In genomic region chrX:129976441-129976840, GRCh38 we compare ENCODE assay signal across 20 cellular contexts. TPM values are rescaled to one million over a fixed set of nuclear protein-coding genes. Genes with fewer than 3 reads are reported as not detected.
DNase-seq lines count a peak whose midpoint lies in the region; ATAC-seq, FAIRE-seq and TF ChIP-seq lines count a peak whose summit lies in the region.
"Had no signal": no experiment of that assay in that cellular context is flagged by ENCODE, and none has a peak within 500 bp of the region (broad histone marks: within the 10 kb centered on the region; RNA-seq: fewer than 3 reads in every experiment).

No MANE protein-coding gene starts in this region.

- no peak for TF ChIP-seq RAD21 in GM12878 (IDR thresholded peaks at IDR 0.05; ENCODE audit: insufficient read depth, low read depth, low read length)

- ATAC-seq in GM12878, result peak; percentile 32; the same call in 2 of the 3 replicates
- no peak for ATAC-seq in GM19455 (IDR thresholded peaks at IDR 0.05; ENCODE audit: unreplicated experiment)
- ATAC-seq in HG03469 (IDR thresholded peaks at IDR 0.05; ENCODE audit: unreplicated experiment), result no peak

- FAIRE-seq in GM19239 (lab: Jason Lieb, UNC) (peak; percentile 18), GM12878 (lab: Jason Lieb, UNC) (no peak)
- FAIRE-seq: D721Med, G401.6, H1, HTR-8/SVneo had no signal

- intact Hi-C loops in GM12878 (cut with micrococcal nuclease; ENCODE audit: unreplicated experiment), result no loop called here

- RAD21 ChIA-PET in GM12878 (lab: Charles Lee; ENCODE audit: unreplicated experiment), result no interaction called here

- H3K9me3 ChIP-seq in BLaER1 treated with 17β-estradiol and CSF1 and Interleukin-3, amounts not matched to agents 10 nM and 100 nM (replicated peaks in 1 of 11), result peaks cover 0 to 7% (median 0%) of the 10 kb centered on the region in 11 experiments; a peak in 9 of 22 replicates
- H3K9me3 ChIP-seq in Loucy (ENCODE audit: insufficient read depth, low read depth, low read length) (no peaks in the 10 kb centered on the region), GM12878 (replicated peaks; ENCODE audit: control insufficient read depth, insufficient read depth, low read length) (no peaks in the 10 kb centered on the region)
- H3K9me3 ChIP-seq: Caco-2, HAP-1 had no signal

- peak overlapping the region in 9 of 11 experiments; percentile 13 to 67 (median 58); a peak in 15 of 22 replicates for H3K4me2 ChIP-seq in BLaER1 treated with 17β-estradiol and CSF1 and Interleukin-3, amounts not matched to agents 10 nM and 100 nM
- peak overlapping the region; percentile 27 for H3K4me2 ChIP-seq in Loucy (ENCODE audit: low read depth, low read length, poor library complexity, severe bottlenecking)
- H3K4me2 ChIP-seq in GM12878 (ENCODE audit: control insufficient read depth, insufficient read depth), result no peak overlapping the region

- no peak overlapping the region for H3K9ac ChIP-seq in BLaER1 treated with 17β-estradiol and CSF1 and Interleukin-3, amounts not matched to agents 10 nM and 100 nM
- H3K9ac ChIP-seq in Loucy (ENCODE audit: low read depth, low read length, poor library complexity, severe bottlenecking), result peak overlapping the region; percentile 73
- no peak overlapping the region for H3K9ac ChIP-seq in GM12878 (ENCODE audit: control insufficient read depth, insufficient read depth, low read length)

- no peaks in the 10 kb centered on the region for H3K36me3 ChIP-seq in BLaER1 treated with 17β-estradiol and CSF1 and Interleukin-3, amounts not matched to agents 10 nM and 100 nM
- no peaks in the 10 kb centered on the region for H3K36me3 ChIP-seq in Loucy (ENCODE audit: insufficient read depth, low read length)
- H3K36me3 ChIP-seq in GM12878 (ENCODE audit: control insufficient read depth in 2 of 2, insufficient read depth in 2 of 2, low read length in 1 of 2), result no peaks in the 10 kb centered on the region
- H3K36me3 ChIP-seq: HAP-1 had no signal

- SMC1A ChIA-PET in GM12878 (lab: Charles Lee; ENCODE audit: uncharacterized antibody, unreplicated experiment), result interaction anchor here (0.8 to 0.9 kb wide), 2 partner anchors 11 to 128 kb away, joined by 3 read pairs; no protein-coding TSS in a partner anchor

- in situ Hi-C loops in GM12878 (cut with MboI), result loop anchor here (5.0 kb wide), 1 partner anchor 51 kb away; no protein-coding TSS in a partner anchor

- WGBS in GM12878 (ENCODE audit: insufficient coverage, insufficient replicate concordance, low lambda C conversion rate, missing lambda C conversion rate), result 11% methylated on average over 5 of the region's 5 CpGs

- POLR2A ChIA-PET in GM12878 (lab: Charles Lee), result interaction anchor here (0.6 kb wide), 1 partner anchor 302 kb away, joined by 3 read pairs; no protein-coding TSS in a partner anchor

- DNase-seq in GM19239 (ENCODE audit: insufficient read length, low spot score) (no peak), GM12878 (ENCODE audit: low read depth, low spot score) (no peak), NCI-H345 (lab: John Stamatoyannopoulos, UW) (no peak), midbrain (lab: John Stamatoyannopoulos, UW) (no peak)
- DNase-seq: 8988T; C1 segment of cervical spinal cord; Caco-2; CD4-positive, CD25-positive, alpha-beta regulatory T cell; IMR-90; Kasumi-1; KBM-7 had no signal

- H3K9me2 ChIP-seq in Loucy (replicated peaks; ENCODE audit: low read depth, low read length), result no peaks in the 10 kb centered on the region

- no peaks in the 10 kb centered on the region; a peak in 2 of 22 replicates for H4K20me1 ChIP-seq in BLaER1 treated with 17β-estradiol and CSF1 and Interleukin-3, amounts not matched to agents 10 nM and 100 nM
- H4K20me1 ChIP-seq in Loucy (ENCODE audit: insufficient read depth, low read length, poor library complexity, severe bottlenecking) (no peaks in the 10 kb centered on the region), GM12878 (ENCODE audit: control insufficient read depth, insufficient read depth) (no peaks in the 10 kb centered on the region)

- TF ChIP-seq CTCF in Loucy (conservative IDR thresholded peaks at IDR 0.05; ENCODE audit: low read length) (no peak), GM12878 (IDR thresholded peaks at IDR 0.05 in 2 of 3, conservative IDR thresholded peaks at IDR 0.05 in 1 of 3; ENCODE audit: control insufficient read depth in 2 of 3, extremely low read depth in 1 of 3, insufficient read depth in 1 of 3, low read depth in 3 of 3, low read length in 3 of 3) (no peak)

- no peak overlapping the region for H3K4me3 ChIP-seq in BLaER1 treated with 17β-estradiol and CSF1 and Interleukin-3, amounts not matched to agents 10 nM and 100 nM
- H3K4me3 ChIP-seq in Loucy (ENCODE audit: low read length, poor library complexity, severe bottlenecking), result no peak overlapping the region
- H3K4me3 ChIP-seq in GM12878, result no peak overlapping the region
- H3K4me3 ChIP-seq: HAP-1 had no signal

- CTCF ChIA-PET in GM12878 (lab: Yijun Ruan, JAX), result no interaction called here

- H3K4me1 ChIP-seq in BLaER1 treated with 17β-estradiol and CSF1 and Interleukin-3, amounts not matched to agents 10 nM and 100 nM, result peaks cover 0 to 36% (median 31%) of the 10 kb centered on the region in 10 experiments; a peak in 16 of 20 replicates
- H3K4me1 ChIP-seq in Loucy (ENCODE audit: insufficient read depth, low read length, poor library complexity, severe bottlenecking) (peaks cover 30% of the 10 kb centered on the region), GM12878 (ENCODE audit: control insufficient read depth, insufficient read depth, low read length) (peaks cover 4% of the 10 kb centered on the region; the same call in 1 of the 2 replicates)
- H3K4me1 ChIP-seq: Caco-2 had no signal

- no peak for TF ChIP-seq EP300 in GM12878 (IDR thresholded peaks at IDR 0.05; ENCODE audit: borderline replicate concordance in 1 of 2, control insufficient read depth in 1 of 2, low read depth in 2 of 2, low read length in 2 of 2)

- BruUV-seq in GM12878 (replicated peaks; lab: Mats Ljungman, UMichigan), result no TSS peak

- H3K79me2 ChIP-seq in Loucy (ENCODE audit: insufficient read depth, low read length), result no peaks in the 10 kb centered on the region
- no peaks in the 10 kb centered on the region for H3K79me2 ChIP-seq in GM12878 (ENCODE audit: control insufficient read depth, insufficient read depth, low read length)

- H3K27ac ChIP-seq in BLaER1 treated with 17β-estradiol and CSF1 and Interleukin-3, amounts not matched to agents 10 nM and 100 nM, result no peak overlapping the region
- no peak overlapping the region for H3K27ac ChIP-seq in GM12878 (ENCODE audit: control insufficient read depth, insufficient read depth)

- H3K27me3 ChIP-seq in BLaER1 treated with 17β-estradiol and CSF1 and Interleukin-3, amounts not matched to agents 10 nM and 100 nM, result peaks cover 32 to 78% (median 60%) of the 10 kb centered on the region in 11 experiments
- H3K27me3 ChIP-seq in Loucy (ENCODE audit: insufficient read depth, low read length, poor library complexity, severe bottlenecking) (no peaks in the 10 kb centered on the region), GM12878 (replicated peaks in 1 of 2; ENCODE audit: control insufficient read depth in 2 of 2, insufficient read depth in 2 of 2, low read length in 1 of 2) (no peaks in the 10 kb centered on the region)

- peaks cover 3% of the 10 kb centered on the region; the same call in 1 of the 2 replicates for H3F3A ChIP-seq in Loucy (ENCODE audit: low read depth)

- no peak overlapping the region for H2AFZ ChIP-seq in Loucy (ENCODE audit: low read length)
- H2AFZ ChIP-seq in GM12878 (ENCODE audit: control insufficient read depth, low read depth, low read length), result no peak overlapping the region

- no peak for TF ChIP-seq POLR2A in GM12878 (IDR thresholded peaks at IDR 0.05; ENCODE audit: low read depth, low read length)

TF ChIP-seq in GM12878, 131 proteins besides CTCF, POLR2A, EP300 and RAD21 (continues in another document):
- TF ChIP-seq STAT1 (conservative IDR thresholded peaks at IDR 0.05) (no peak), USF1 (IDR thresholded peaks at IDR 0.05; ENCODE audit: borderline replicate concordance, extremely low read length, insufficient read depth, low read depth, low read length) (no peak), NR2C1 (IDR thresholded peaks at IDR 0.05) (no peak)

RNA-seq across cellular contexts. Expression of gene BCORL1, which starts 6.0 kb away (rescaled TPM):
- 4.6 and 5.5 TPM in 2 replicates for total RNA-seq in GM12878 (2013; cell fraction: nucleolus; rRNA removed)
- 0.51 and 0.76 TPM in 2 replicates for total RNA-seq in GM12878 (2014; rRNA removed)
- total RNA-seq in GM12878 (2014; rRNA removed; fragmentation: Illumina TruSeq; extraction: Trizol), result 0.63 and 0.64 TPM in 2 replicates
- 6.1 and 7.2 TPM in 2 replicates for total RNA-seq in GM12878 (2021)
- 0.55 TPM for polyA plus RNA-seq in GM12878 (2011; ENCODE audit: low read depth)
- polyA plus RNA-seq in GM12878 (2011; rRNA removed), result 0.14 and 0.27 TPM in 2 replicates
- 0.33 and 0.63 TPM in 2 replicates for polyA plus RNA-seq in GM12878 (2011; cell fraction: cytosol; rRNA removed)
- 1.5 and 1.6 TPM in 2 replicates for polyA plus RNA-seq in GM12878 (2011; cell fraction: nucleus; rRNA removed)
- polyA plus RNA-seq in GM12878 (2012), result 1.9 and 2.3 TPM in 2 replicates
- polyA plus RNA-seq in GM12878 (2014; fragmentation: Illumina TruSeq; extraction: Trizol), result 2.3 and 2.9 TPM in 2 replicates
- polyA plus RNA-seq in GM12878 (2014; fragmentation: Nextera tagmentation; extraction: Ambion mirVana), result under 1 TPM; 0.16 to 0.22 TPM
- 1.3 and 1.6 TPM in 2 replicates for polyA plus RNA-seq in GM12878 (2014; rRNA removed)
- polyA plus RNA-seq in GM12878 (2016; fragmentation: Nextera tagmentation; extraction: Ambion mirVana), result 1 to 10 TPM; 1.4 to 1.7 TPM
- polyA minus RNA-seq in GM12878 (2011; rRNA and poly(A)+ RNA removed), result 0.51 and 1.1 TPM in 2 replicates
- 1.0 and 1.6 TPM in 2 replicates for polyA minus RNA-seq in GM12878 (2011; cell fraction: cytosol; rRNA and poly(A)+ RNA removed)
- 0.85 and 1.4 TPM in 2 replicates for polyA minus RNA-seq in GM12878 (2011; cell fraction: nucleus; rRNA and poly(A)+ RNA removed)
